Comparison of ENCODE assay signal across 1 cellular context in the genomic region with DNA sequence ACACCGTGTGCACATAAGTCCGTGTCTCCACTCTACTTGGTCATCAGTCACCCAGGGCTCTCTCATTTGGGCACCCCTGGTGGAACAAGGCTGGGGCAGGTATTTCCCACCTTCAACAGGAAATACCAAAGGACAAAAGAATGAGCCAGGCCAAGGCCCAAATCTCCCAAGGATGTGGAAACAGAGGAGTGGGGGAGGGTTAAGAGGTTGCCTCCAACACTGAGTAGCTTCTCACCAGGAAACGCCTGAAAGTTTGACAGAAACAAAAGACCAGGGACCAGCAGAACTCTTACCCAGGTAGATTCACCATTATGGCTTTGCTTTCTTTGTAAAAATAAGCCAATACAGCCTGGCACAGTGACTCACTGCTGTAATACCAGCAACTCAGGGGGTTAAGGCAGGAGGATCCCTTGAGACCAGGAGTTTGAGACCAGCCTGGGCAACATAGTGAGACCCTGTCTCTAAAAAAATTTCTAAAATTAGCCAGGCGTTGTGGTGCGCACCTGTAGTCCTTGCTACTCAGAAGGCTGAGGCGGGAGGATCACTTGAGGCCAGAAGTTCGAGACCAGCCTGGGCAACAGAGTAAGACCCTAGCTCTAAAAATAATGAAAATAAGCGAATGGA.
TF ChIP-seq lines count a peak whose summit lies in the region.

No MANE protein-coding gene starts in this region.

TF ChIP-seq in HCT116, 20 proteins besides CTCF, POLR2A, EP300 and RAD21 (continued from another document):
- TF ChIP-seq TCF7L2 (IDR thresholded peaks at IDR 0.05; ENCODE audit: borderline replicate concordance, extremely low read depth, insufficient read depth, insufficient read length) (no peak), ZNF274 (IDR thresholded peaks at IDR 0.05; ENCODE audit: low read depth, low read length) (no peak), FOSL1 (IDR thresholded peaks at IDR 0.05; ENCODE audit: low read depth) (no peak), EZH2phosphoT487 (IDR thresholded peaks at IDR 0.05; ENCODE audit: borderline replicate concordance) (no peak), EGR1 (IDR thresholded peaks at IDR 0.05; ENCODE audit: low read depth) (no peak)
